Comparison of ENCODE assay signal across 8 cellular contexts in the genomic region with DNA sequence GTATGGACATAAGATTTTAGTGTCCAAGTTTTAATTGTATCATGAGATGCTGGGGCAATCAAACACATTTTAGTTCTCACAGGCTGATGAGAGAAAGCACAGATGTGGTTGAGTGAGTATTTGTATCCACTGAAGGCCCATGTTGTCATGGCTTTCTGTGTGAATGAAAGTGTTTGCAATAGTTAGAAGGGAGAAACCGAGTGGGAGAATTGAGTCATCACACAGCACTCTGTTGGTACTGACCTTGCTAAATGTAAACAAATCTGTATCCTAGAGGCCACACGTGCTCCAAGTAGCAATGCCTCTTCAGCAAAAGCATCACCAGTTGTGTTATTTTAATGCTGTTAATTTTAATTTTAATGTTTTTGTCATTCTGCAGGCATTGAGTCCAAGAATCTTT.
DNase-seq lines count a peak whose midpoint lies in the region; ATAC-seq lines count a peak whose summit lies in the region.

No MANE protein-coding gene starts in this region.

- peak; percentile 79 for DNase-seq in M059J (ENCODE audit: low read depth)
- peak; percentile 94 for DNase-seq in kidney glomerular epithelial cell (lab: John Stamatoyannopoulos, UW)
- DNase-seq in pons (ENCODE audit: low spot score) = no peak
- DNase-seq in amniotic stem cell (lab: John Stamatoyannopoulos, UW) = no peak
- no peak for DNase-seq in nucleus accumbens (lab: John Stamatoyannopoulos, UW)
- no peak for DNase-seq in NCI-H1048 (lab: John Stamatoyannopoulos, UW)

- ATAC-seq in GM18511 (IDR thresholded peaks at IDR 0.05; ENCODE audit: unreplicated experiment) (peak; percentile 100), GM21619 (IDR thresholded peaks at IDR 0.05; ENCODE audit: unreplicated experiment) (peak; percentile 100)

Comparison
In these comparisons a context has a peak if more than half of its experiments do, and no peak if none do; other contexts are left out.
1. DNase-seq: peak in M059J (single experiment) and kidney glomerular epithelial cell (single experiment); none in pons (single experiment), amniotic stem cell (single experiment), nucleus accumbens (0 of 56) and NCI-H1048 (single experiment).